In the genomic region with DNA sequence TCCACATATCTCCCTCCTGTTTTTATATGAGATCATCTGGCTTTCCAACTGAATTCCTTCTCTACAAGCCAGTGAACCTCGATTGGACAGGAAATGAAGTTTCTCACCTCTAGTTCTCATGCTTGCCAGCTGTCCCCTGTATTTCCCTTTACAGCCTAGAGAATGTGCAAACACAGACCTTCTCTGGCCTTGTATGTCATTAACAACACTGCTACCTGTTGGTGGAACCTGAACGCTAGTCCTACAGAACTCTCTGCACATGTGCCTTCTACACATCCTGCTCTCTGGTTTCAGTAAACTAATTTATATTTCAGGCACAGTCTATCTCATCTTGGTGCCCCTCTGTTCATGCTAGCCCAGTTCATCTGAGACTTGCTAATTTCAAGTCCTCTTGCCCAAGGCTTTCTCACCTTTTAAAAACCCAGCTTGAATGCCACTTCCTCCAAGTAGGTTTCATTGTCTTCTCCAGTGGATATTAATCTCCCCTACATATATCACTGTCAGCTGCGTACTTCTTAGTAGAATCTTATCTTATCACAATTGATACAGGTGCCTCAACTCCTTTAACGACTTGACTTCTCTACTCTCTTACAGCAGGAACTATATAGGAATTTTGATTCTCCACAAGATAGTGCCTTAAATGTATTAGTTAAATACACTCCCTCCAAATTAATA, we compare ENCODE assay signal across 21 cellular contexts.
DNase-seq lines count a peak whose midpoint lies in the region; ATAC-seq, FAIRE-seq and TF ChIP-seq lines count a peak whose summit lies in the region.
"Had no signal": no experiment of that assay in that cellular context is flagged by ENCODE, and none has a peak within 500 bp of the region (broad histone marks: within the 10 kb centered on the region; RNA-seq: fewer than 3 reads in every experiment).

No MANE protein-coding gene starts in this region.

- RAD21 ChIA-PET in GM12878 (lab: Charles Lee; ENCODE audit: unreplicated experiment): interaction anchor here (0.9 kb wide), 1 partner anchor 165 kb away, joined by 3 read pairs; no protein-coding TSS in a partner anchor

- H3K79me2 ChIP-seq in GM12878 (ENCODE audit: control insufficient read depth, insufficient read depth, low read length): no peaks in the 10 kb centered on the region

- in situ Hi-C loops in GM12878 (cut with MboI): no loop called here

- H3K9ac ChIP-seq in GM12878 (ENCODE audit: control insufficient read depth, insufficient read depth, low read length): no peak overlapping the region

- no peaks in the 10 kb centered on the region for H3K27me3 Mint-ChIP-seq in progenitor cell of endocrine pancreas

- peak; percentile 9 for DNase-seq in NCI-H82 (lab: John Stamatoyannopoulos, UW)
- no peak for DNase-seq in NCI-H82 treated with DMSO at 0.1 percent for 48 hours (lab: John Stamatoyannopoulos, UW; ENCODE audit: unreplicated experiment)
- peak; percentile 15 for DNase-seq in LNCaP clone FGC (ENCODE audit: low read depth)
- DNase-seq in GM12878 (ENCODE audit: low read depth, low spot score): peak; percentile 5
- DNase-seq in progenitor cell of endocrine pancreas (ENCODE audit: low spot score, unreplicated experiment): no peak
- DNase-seq in dedifferentiated amniotic fluid mesenchymal stem cell (ENCODE audit: extremely low spot score): no peak
- DNase-seq in suprapubic skin (ENCODE audit: low spot score in 2 of 2): no peak
- DNase-seq: activated CD4-positive, alpha-beta T cell treated with anti-CD3 and anti-CD28 coated beads for 4 hours; activated effector memory CD4-positive, alpha-beta T cell treated with Interleukin-2 at 50 U/mL for 16 hours; EL; NCI-H1436 treated with DMSO at 0.1 percent for 48 hours; NCI-H524 treated with DMSO at 0.1 percent for 48 hours; sigmoid colon; stimulated activated CD4-positive, alpha-beta T cell treated with anti-CD3 and anti-CD28 coated beads, Interleukin-2, amount 100 ng/mL, for 24 hours; SW 1271; upper lobe of left lung had no signal

- POLR2A ChIA-PET in GM12878 (lab: Charles Lee): no interaction called here

- TF ChIP-seq RAD21 in GM12878 (IDR thresholded peaks at IDR 0.05; ENCODE audit: insufficient read depth, low read depth, low read length): peak; percentile 33; the same call in 1 of the 2 replicates

- H3K27me3 ChIP-seq in GM12878 (replicated peaks in 1 of 2; ENCODE audit: control insufficient read depth in 2 of 2, insufficient read depth in 2 of 2, low read length in 1 of 2): no peaks in the 10 kb centered on the region
- H3K27me3 ChIP-seq in suprapubic skin: no peaks in the 10 kb centered on the region
- H3K27me3 ChIP-seq: cardiac muscle cell, sigmoid colon, upper lobe of left lung had no signal

- H3K4me2 ChIP-seq in GM12878 (ENCODE audit: control insufficient read depth, insufficient read depth): no peak overlapping the region

- H3K27ac Mint-ChIP-seq in progenitor cell of endocrine pancreas: peak overlapping the region; percentile 21
- H3K27ac Mint-ChIP-seq: stimulated activated naive CD8-positive, alpha-beta T cell treated with anti-CD3 and anti-CD28 coated beads, Interleukin-15, Interleukin-2, amounts not matched to agents 100 ng/mL and 50 ng/mL, for 24 hours had no signal

- no peak for TF ChIP-seq POLR2A in GM12878 (IDR thresholded peaks at IDR 0.05; ENCODE audit: low read depth, low read length)
- TF ChIP-seq POLR2A in suprapubic skin (IDR thresholded peaks at IDR 0.05): no peak

- peak; percentile 31 for FAIRE-seq in GM12878 (lab: Jason Lieb, UNC)
- FAIRE-seq: RCC 7860 had no signal

- H2AFZ ChIP-seq in GM12878 (ENCODE audit: control insufficient read depth, low read depth, low read length): no peak overlapping the region

- H3K4me3 ChIP-seq in LNCaP clone FGC (ENCODE audit: low read depth, low read length) (no peak overlapping the region), GM12878 (no peak overlapping the region), suprapubic skin (no peak overlapping the region)
- H3K4me3 ChIP-seq: cardiac muscle cell, sigmoid colon, upper lobe of left lung had no signal

- H3K36me3 ChIP-seq in GM12878 (ENCODE audit: control insufficient read depth in 2 of 2, insufficient read depth in 2 of 2, low read length in 1 of 2) (no peaks in the 10 kb centered on the region), suprapubic skin (no peaks in the 10 kb centered on the region)
- H3K36me3 ChIP-seq: cardiac muscle cell, sigmoid colon, upper lobe of left lung had no signal

- TF ChIP-seq CTCF in LNCaP clone FGC (IDR thresholded peaks at IDR 0.05; ENCODE audit: control insufficient read depth, extremely low read depth, insufficient read depth): peak; percentile 38
- 0 out of 6 replicates have a peak, but pooled peaks of 1 of the 3 experiments have one; percentile 0 for TF ChIP-seq CTCF in GM12878 (IDR thresholded peaks at IDR 0.05 in 2 of 3, conservative IDR thresholded peaks at IDR 0.05 in 1 of 3; ENCODE audit: control insufficient read depth in 2 of 3, extremely low read depth in 1 of 3, insufficient read depth in 1 of 3, low read depth in 3 of 3, low read length in 3 of 3)
- TF ChIP-seq CTCF in progenitor cell of endocrine pancreas (IDR thresholded peaks at IDR 0.05; ENCODE audit: unreplicated experiment): peak; percentile 27
- no peak for TF ChIP-seq CTCF in suprapubic skin (IDR thresholded peaks at IDR 0.05)

- peak; percentile 51 for ATAC-seq in GM12878
- ATAC-seq in HG03280 (IDR thresholded peaks at IDR 0.05; ENCODE audit: unreplicated experiment): no peak
- ATAC-seq: esophagus mucosa had no signal

- H3K4me1 ChIP-seq in GM12878 (ENCODE audit: control insufficient read depth, insufficient read depth, low read length): no peaks in the 10 kb centered on the region; the same call in 1 of the 2 replicates
- H3K4me1 ChIP-seq in suprapubic skin: peaks cover 5% of the 10 kb centered on the region
- H3K4me1 ChIP-seq: sigmoid colon had no signal

- 16% methylated on average over 4 of the region's 4 CpGs for WGBS in GM12878 (ENCODE audit: insufficient coverage, insufficient replicate concordance, low lambda C conversion rate, missing lambda C conversion rate)
- WGBS in suprapubic skin: 70% methylated on average over 4 of the region's 4 CpGs

- H3K9me3 Mint-ChIP-seq in progenitor cell of endocrine pancreas (ENCODE audit: low read depth): peaks cover 7% of the 10 kb centered on the region
- H3K9me3 Mint-ChIP-seq: stimulated activated naive CD8-positive, alpha-beta T cell treated with anti-CD3 and anti-CD28 coated beads, Interleukin-15, Interleukin-2, amounts not matched to agents 100 ng/mL and 50 ng/mL, for 24 hours had no signal

- CTCF ChIA-PET in GM12878 (lab: Yijun Ruan, JAX): interaction anchor here (0.9 to 1.4 kb wide), 2 partner anchors 14 to 554 kb away, joined by 3 read pairs; no protein-coding TSS in a partner anchor

- BruUV-seq in GM12878 (replicated peaks; lab: Mats Ljungman, UMichigan): no TSS peak

- intact Hi-C loops in GM12878 (cut with micrococcal nuclease; ENCODE audit: unreplicated experiment): loop anchor here (5.0 kb wide), 1 partner anchor 303 kb away; no protein-coding TSS in a partner anchor

- H3K9me3 ChIP-seq in GM12878 (replicated peaks; ENCODE audit: control insufficient read depth, insufficient read depth, low read length) (no peaks in the 10 kb centered on the region; the same call in 2 of the 3 replicates), suprapubic skin (no peaks in the 10 kb centered on the region)
- H3K9me3 ChIP-seq: sigmoid colon, upper lobe of left lung had no signal

- no peaks in the 10 kb centered on the region for H3K36me3 Mint-ChIP-seq in progenitor cell of endocrine pancreas (ENCODE audit: insufficient read depth)

- TF ChIP-seq EP300 in GM12878 (IDR thresholded peaks at IDR 0.05; ENCODE audit: borderline replicate concordance in 1 of 2, control insufficient read depth in 1 of 2, low read depth in 2 of 2, low read length in 2 of 2): no peak
- no peak for TF ChIP-seq EP300 in suprapubic skin (IDR thresholded peaks at IDR 0.05)

- H3K4me1 Mint-ChIP-seq in progenitor cell of endocrine pancreas (ENCODE audit: low read depth): peaks cover 15% of the 10 kb centered on the region

- no peaks in the 10 kb centered on the region for H4K20me1 ChIP-seq in GM12878 (ENCODE audit: control insufficient read depth, insufficient read depth)

- H3K27ac ChIP-seq in GM12878 (ENCODE audit: control insufficient read depth, insufficient read depth): no peak overlapping the region
- H3K27ac ChIP-seq in suprapubic skin: no peak overlapping the region
- H3K27ac ChIP-seq: cardiac muscle cell, sigmoid colon, upper lobe of left lung had no signal

- H3K4me3 Mint-ChIP-seq in progenitor cell of endocrine pancreas (ENCODE audit: low read depth): no peak overlapping the region
- H3K4me3 Mint-ChIP-seq: stimulated activated naive CD8-positive, alpha-beta T cell treated with anti-CD3 and anti-CD28 coated beads, Interleukin-15, Interleukin-2, amounts not matched to agents 100 ng/mL and 50 ng/mL, for 24 hours had no signal

- SMC1A ChIA-PET in GM12878 (lab: Charles Lee; ENCODE audit: uncharacterized antibody, unreplicated experiment): interaction anchor here (0.7 to 1.6 kb wide), 4 partner anchors 38 to 177 kb away, joined by 3 read pairs; no protein-coding TSS in a partner anchor

TF ChIP-seq in GM12878, 131 proteins besides CTCF, POLR2A, EP300 and RAD21:
- TF ChIP-seq, protein P1, sequence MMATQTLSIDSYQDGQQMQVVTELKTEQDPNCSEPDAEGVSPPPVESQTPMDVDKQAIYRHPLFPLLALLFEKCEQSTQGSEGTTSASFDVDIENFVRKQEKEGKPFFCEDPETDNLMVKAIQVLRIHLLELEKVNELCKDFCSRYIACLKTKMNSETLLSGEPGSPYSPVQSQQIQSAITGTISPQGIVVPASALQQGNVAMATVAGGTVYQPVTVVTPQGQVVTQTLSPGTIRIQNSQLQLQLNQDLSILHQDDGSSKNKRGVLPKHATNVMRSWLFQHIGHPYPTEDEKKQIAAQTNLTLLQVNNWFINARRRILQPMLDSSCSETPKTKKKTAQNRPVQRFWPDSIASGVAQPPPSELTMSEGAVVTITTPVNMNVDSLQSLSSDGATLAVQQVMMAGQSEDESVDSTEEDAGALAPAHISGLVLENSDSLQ (IDR thresholded peaks at IDR 0.05): peak; percentile 51; the same call in 1 of the 2 replicates
- no peak for TF ChIP-seq RCOR1 (conservative IDR thresholded peaks at IDR 0.05; ENCODE audit: low read depth, low read length)
- TF ChIP-seq ZNF24 (IDR thresholded peaks at IDR 0.05): no peak
- TF ChIP-seq ETV6 (conservative IDR thresholded peaks at IDR 0.05 in 1 of 2, IDR thresholded peaks at IDR 0.05 in 1 of 2; ENCODE audit: borderline replicate concordance in 1 of 2, low read depth in 1 of 2): peak in 1 of 2 experiments; percentile 45; a peak in 1 of 4 replicates
- TF ChIP-seq CHD1 (IDR thresholded peaks at IDR 0.05; ENCODE audit: low read depth, low read length): no peak
- no peak for TF ChIP-seq SMAD5 (IDR thresholded peaks at IDR 0.05; ENCODE audit: low read depth)
- no peak for TF ChIP-seq RBBP5 (conservative IDR thresholded peaks at IDR 0.05)

Comparison
In these comparisons a context has a peak if more than half of its experiments do, and no peak if none do; other contexts are left out.
1. DNase-seq: peak in NCI-H82 (single experiment), LNCaP clone FGC (single experiment) and GM12878 (single experiment); none in NCI-H82 treated with DMSO at 0.1 percent for 48 hours (single experiment), progenitor cell of endocrine pancreas (single experiment), dedifferentiated amniotic fluid mesenchymal stem cell (single experiment) and suprapubic skin (0 of 2).
2. CTCF ChIP-seq: peak in LNCaP clone FGC (single experiment) and progenitor cell of endocrine pancreas (single experiment); none in suprapubic skin (0 of 2).